1 cellular context compared by ENCODE assay signal in genomic region chr11:82944198-82944597, GRCh38.
TF ChIP-seq lines count a peak whose summit lies in the region.

No MANE protein-coding gene starts in this region.

TF ChIP-seq in K562, 482 proteins besides CTCF, POLR2A, EP300 and RAD21:
- no peak for TF ChIP-seq POLR2B (IDR thresholded peaks at IDR 0.05; ENCODE audit: low read depth, partially characterized antibody)
- TF ChIP-seq YBX1 (IDR thresholded peaks at IDR 0.05): no peak
- no peak for TF ChIP-seq SNAPC5 (CRISPR knock-in tag; IDR thresholded peaks at IDR 0.05)
- no peak for TF ChIP-seq ARHGAP35 (IDR thresholded peaks at IDR 0.05; ENCODE audit: partially characterized antibody)
- TF ChIP-seq ZKSCAN8 (CRISPR knock-in tag; IDR thresholded peaks at IDR 0.05): no peak
- no peak for TF ChIP-seq MBD2 (IDR thresholded peaks at IDR 0.05; ENCODE audit: borderline replicate concordance, low read depth)
- no peak for TF ChIP-seq SOX6 (IDR thresholded peaks at IDR 0.05)
- TF ChIP-seq ZBTB5 (IDR thresholded peaks at IDR 0.05): no peak
- no peak for TF ChIP-seq ETS2 (tag; IDR thresholded peaks at IDR 0.05; ENCODE audit: borderline replicate concordance, poor library complexity, severe bottlenecking)
- TF ChIP-seq ZNF655 (CRISPR knock-in tag; IDR thresholded peaks at IDR 0.05): no peak
- no peak for TF ChIP-seq SMARCB1 (IDR thresholded peaks at IDR 0.05; ENCODE audit: insufficient read length, low read depth)
- TF ChIP-seq NR2F6 (CRISPR knock-in tag; IDR thresholded peaks at IDR 0.05): no peak
